2 cellular contexts compared by ENCODE assay signal in genomic region chr3:192899540-192899982, GRCh38.
A peak's percentile ranks its signal among the peaks of the same experiment; 100 is the strongest.
TF ChIP-seq lines count a peak whose summit lies in the region.

No MANE protein-coding gene starts in this region.

TF ChIP-seq in IMR-90, 13 proteins besides CTCF, POLR2A, EP300 and RAD21 (continued from another document):
- TF ChIP-seq BHLHE40 (IDR thresholded peaks at IDR 0.05; ENCODE audit: low read depth, low read length) (0 out of 2 replicates have a peak, but pooled peaks have one; percentile 17), NFE2L2 (IDR thresholded peaks at IDR 0.05; ENCODE audit: low read depth, low read length) (peak; percentile 92), RFX5 (IDR thresholded peaks at IDR 0.05; ENCODE audit: low read depth, low read length) (no peak), RCOR1 (IDR thresholded peaks at IDR 0.05; ENCODE audit: insufficient replicate concordance, low read length) (no peak), MAZ (IDR thresholded peaks at IDR 0.05; ENCODE audit: borderline replicate concordance, low read depth, low read length) (no peak), CEBPB (IDR thresholded peaks at IDR 0.05; ENCODE audit: low read depth, low read length) (peak; percentile 11; the same call in 1 of the 2 replicates), USF2 (IDR thresholded peaks at IDR 0.05; ENCODE audit: low read depth, low read length) (no peak), FOS (IDR thresholded peaks at IDR 0.05; ENCODE audit: low read depth, low read length) (peak; percentile 37; the same call in 1 of the 2 replicates)
- TF ChIP-seq, protein P1, sequence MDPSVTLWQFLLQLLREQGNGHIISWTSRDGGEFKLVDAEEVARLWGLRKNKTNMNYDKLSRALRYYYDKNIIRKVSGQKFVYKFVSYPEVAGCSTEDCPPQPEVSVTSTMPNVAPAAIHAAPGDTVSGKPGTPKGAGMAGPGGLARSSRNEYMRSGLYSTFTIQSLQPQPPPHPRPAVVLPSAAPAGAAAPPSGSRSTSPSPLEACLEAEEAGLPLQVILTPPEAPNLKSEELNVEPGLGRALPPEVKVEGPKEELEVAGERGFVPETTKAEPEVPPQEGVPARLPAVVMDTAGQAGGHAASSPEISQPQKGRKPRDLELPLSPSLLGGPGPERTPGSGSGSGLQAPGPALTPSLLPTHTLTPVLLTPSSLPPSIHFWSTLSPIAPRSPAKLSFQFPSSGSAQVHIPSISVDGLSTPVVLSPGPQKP (IDR thresholded peaks at IDR 0.05; ENCODE audit: borderline replicate concordance, low read depth, low read length), result no peak

TF ChIP-seq in HEK293T, 16 proteins besides CTCF, POLR2A, EP300 and RAD21 (continued from another document):
- TF ChIP-seq ZNF384 (IDR thresholded peaks at IDR 0.05), result no peak
- TF ChIP-seq CTBP1 (IDR thresholded peaks at IDR 0.05; ENCODE audit: borderline replicate concordance), result no peak
- TF ChIP-seq PKNOX1 (IDR thresholded peaks at IDR 0.05), result no peak
- no peak for TF ChIP-seq FOXA1 (IDR thresholded peaks at IDR 0.05)
- no peak for TF ChIP-seq BHLHE40 (IDR thresholded peaks at IDR 0.05; ENCODE audit: borderline replicate concordance)
- no peak for TF ChIP-seq ELF4 (IDR thresholded peaks at IDR 0.05)
- TF ChIP-seq SP1 (IDR thresholded peaks at IDR 0.05), result no peak
- TF ChIP-seq FOXK2 (IDR thresholded peaks at IDR 0.05), result no peak
- TF ChIP-seq ARNT (IDR thresholded peaks at IDR 0.05), result no peak
